12 cellular contexts compared by ENCODE assay signal in genomic region chr21:40049031-40049958, GRCh38.
A peak's percentile ranks its signal among the peaks of the same experiment; 100 is the strongest.
DNase-seq lines count a peak whose midpoint lies in the region; ATAC-seq and TF ChIP-seq lines count a peak whose summit lies in the region.
"Had no signal": no experiment of that assay in that cellular context is flagged by ENCODE, and none has a peak within 500 bp of the region (broad histone marks: within the 10 kb centered on the region; RNA-seq: fewer than 3 reads in every experiment).

No MANE protein-coding gene starts in this region.

- H3K9me3 Mint-ChIP-seq in activated CD8-positive, alpha-beta memory T cell treated with anti-CD3 and anti-CD28 coated beads, Interleukin-2, amount 10 ng/mL, durations not matched to agents 7 days and 5 days (ENCODE audit: low read depth): peaks cover 9% of the 10 kb centered on the region
- H3K9me3 Mint-ChIP-seq in T-cell: peaks cover 0 to 2% (median 0%) of the 10 kb centered on the region in 3 donors
- H3K9me3 Mint-ChIP-seq: activated T-cell treated with anti-CD3 and anti-CD28 coated beads, Interleukin-2, amount 50 U/mL, for 4 hours had no signal

- H3K27ac Mint-ChIP-seq in activated CD8-positive, alpha-beta memory T cell treated with anti-CD3 and anti-CD28 coated beads, Interleukin-2, amount 10 ng/mL, durations not matched to agents 7 days and 5 days: no peak overlapping the region
- H3K27ac Mint-ChIP-seq in T-cell: no peak overlapping the region
- H3K27ac Mint-ChIP-seq: stimulated activated naive B cell treated with anti-CD40 and anti-IgM and Interleukin-4, amounts not matched to agents 10 μg/mL and 1 μg/mL and 100 μg/mL, for 72 hours had no signal

- WGBS in adrenal gland, 4 donors: 39 to 56% (median 46%) methylated on average over 11 of the region's 11 CpGs

- peaks cover 0 to 22% of the 10 kb centered on the region in 2 donors for H3K4me1 ChIP-seq in adrenal gland (replicated peaks in 1 of 2)
- H3K4me1 ChIP-seq in muscle layer of duodenum (ENCODE audit: control insufficient read depth in 1 of 2, insufficient read depth in 2 of 2, low read length in 2 of 2): peaks cover 0 to 16% of the 10 kb centered on the region in 2 donors

- ATAC-seq in GM19328 (IDR thresholded peaks at IDR 0.05; ENCODE audit: unreplicated experiment): no peak
- ATAC-seq in activated CD8-positive, alpha-beta memory T cell treated with anti-CD3 and anti-CD28 coated beads, Interleukin-2, amount 10 ng/mL, durations not matched to agents 7 days and 5 days: no peak
- ATAC-seq in T-cell (replicated peaks in 1 of 4): no peak
- ATAC-seq: stimulated activated naive B cell treated with anti-CD40 and anti-IgM and Interleukin-4, amounts not matched to agents 10 μg/mL and 1 μg/mL and 100 μg/mL, for 72 hours had no signal

- CTCF ChIA-PET in activated CD8-positive, alpha-beta memory T cell treated with anti-CD3 and anti-CD28 coated beads, Interleukin-2, amount 10 ng/mL, durations not matched to agents 7 days and 5 days (lab: Charles Lee): no interaction called here
- CTCF ChIA-PET in T-cell (lab: Charles Lee): no interaction called here

- no peaks in the 10 kb centered on the region for H3K27me3 Mint-ChIP-seq in activated CD8-positive, alpha-beta memory T cell treated with anti-CD3 and anti-CD28 coated beads, Interleukin-2, amount 10 ng/mL, durations not matched to agents 7 days and 5 days
- H3K27me3 Mint-ChIP-seq in T-cell: no peaks in the 10 kb centered on the region

- DNase-seq in EH (ENCODE audit: low read depth): peak; percentile 75
- DNase-seq in NCI-H2029 (lab: John Stamatoyannopoulos, UW): peak; percentile 31
- peak in 5 of 7 donors; percentile 19 to 65 (median 43) for DNase-seq in adrenal gland
- no peak for DNase-seq in activated CD8-positive, alpha-beta memory T cell treated with anti-CD3 and anti-CD28 coated beads, Interleukin-2, amount 10 ng/mL, durations not matched to agents 7 days and 5 days
- DNase-seq in mesenteric fat pad (ENCODE audit: low spot score): no peak
- no peak for DNase-seq in T-cell
- DNase-seq: activated T-cell treated with anti-CD3 and anti-CD28 coated beads, Interleukin-2, amount 50 U/mL, for 4 hours; DND-41; NCI-H2227 treated with DMSO at 0.1 percent for 48 hours; stimulated activated naive B cell treated with anti-CD40 and anti-IgM and Interleukin-4, amounts not matched to agents 10 μg/mL and 1 μg/mL and 100 μg/mL, for 72 hours had no signal

- no peak for TF ChIP-seq CTCF in adrenal gland (IDR thresholded peaks at IDR 0.05)

- TF ChIP-seq POLR2A in adrenal gland (IDR thresholded peaks at IDR 0.05): no peak

- no peaks in the 10 kb centered on the region for H3K36me3 Mint-ChIP-seq in activated CD8-positive, alpha-beta memory T cell treated with anti-CD3 and anti-CD28 coated beads, Interleukin-2, amount 10 ng/mL, durations not matched to agents 7 days and 5 days
- H3K36me3 Mint-ChIP-seq in T-cell: no peaks in the 10 kb centered on the region
- H3K36me3 Mint-ChIP-seq: stimulated activated naive B cell treated with anti-CD40 and anti-IgM and Interleukin-4, amounts not matched to agents 10 μg/mL and 1 μg/mL and 100 μg/mL, for 72 hours had no signal

- H3K36me3 ChIP-seq in adrenal gland (replicated peaks in 1 of 2) (no peaks in the 10 kb centered on the region), muscle layer of duodenum (ENCODE audit: control insufficient read depth in 1 of 2, insufficient read depth in 2 of 2, low read length in 2 of 2) (no peaks in the 10 kb centered on the region)

- no peaks in the 10 kb centered on the region for H3K4me1 Mint-ChIP-seq in activated CD8-positive, alpha-beta memory T cell treated with anti-CD3 and anti-CD28 coated beads, Interleukin-2, amount 10 ng/mL, durations not matched to agents 7 days and 5 days
- H3K4me1 Mint-ChIP-seq in T-cell: no peaks in the 10 kb centered on the region
- H3K4me1 Mint-ChIP-seq: stimulated activated naive B cell treated with anti-CD40 and anti-IgM and Interleukin-4, amounts not matched to agents 10 μg/mL and 1 μg/mL and 100 μg/mL, for 72 hours had no signal

- H3K4me3 ChIP-seq in adrenal gland (no peak overlapping the region), muscle layer of duodenum (ENCODE audit: low read depth in 1 of 2, low read length in 2 of 2) (no peak overlapping the region)

- H3K9me3 ChIP-seq in adrenal gland (replicated peaks in 1 of 3) (no peaks in the 10 kb centered on the region), muscle layer of duodenum (ENCODE audit: control insufficient read depth in 1 of 2, low read length in 2 of 2) (no peaks in the 10 kb centered on the region)

- POLR2A ChIA-PET in T-cell (lab: Charles Lee): no interaction called here

- intact Hi-C loops in adrenal gland (cut with DNase I): no loop called here

- H3K4me3 Mint-ChIP-seq in activated CD8-positive, alpha-beta memory T cell treated with anti-CD3 and anti-CD28 coated beads, Interleukin-2, amount 10 ng/mL, durations not matched to agents 7 days and 5 days: no peak overlapping the region
- H3K4me3 Mint-ChIP-seq in T-cell: no peak overlapping the region
- H3K4me3 Mint-ChIP-seq: activated T-cell treated with anti-CD3 and anti-CD28 coated beads, Interleukin-2, amount 50 U/mL, for 4 hours; stimulated activated naive B cell treated with anti-CD40 and anti-IgM and Interleukin-4, amounts not matched to agents 10 μg/mL and 1 μg/mL and 100 μg/mL, for 72 hours had no signal

- H3K27me3 ChIP-seq in adrenal gland (no peaks in the 10 kb centered on the region), muscle layer of duodenum (ENCODE audit: low read depth, low read length) (no peaks in the 10 kb centered on the region)

- H3K27ac ChIP-seq in adrenal gland: peak overlapping the region in 1 of 5 donors; percentile 74
- H3K27ac ChIP-seq in muscle layer of duodenum (ENCODE audit: low read length): peak overlapping the region; percentile 71

Comparison
In these comparisons a context has a peak if more than half of its experiments do, and no peak if none do; other contexts are left out.
1. DNase-seq: peak in EH (single experiment), NCI-H2029 (single experiment) and adrenal gland (5 of 7); none in activated CD8-positive, alpha-beta memory T cell treated with anti-CD3 and anti-CD28 coated beads, Interleukin-2, amount 10 ng/mL, durations not matched to agents 7 days and 5 days (single experiment), mesenteric fat pad (single experiment) and T-cell (0 of 34).